ENCODE assay signal across 8 cellular contexts in genomic region chr4:128060130-128060619, GRCh38. TPM values are rescaled to one million over a fixed set of nuclear protein-coding genes. Genes with fewer than 3 reads are reported as not detected.
DNase-seq lines count a peak whose midpoint lies in the region; ATAC-seq, FAIRE-seq and TF ChIP-seq lines count a peak whose summit lies in the region.

No MANE protein-coding gene starts in this region.

- peaks cover 27% of the 10 kb centered on the region for H3K79me2 ChIP-seq in hepatocyte

- peaks cover 20% of the 10 kb centered on the region for H3K4me1 Mint-ChIP-seq in activated naive CD4-positive, alpha-beta T cell treated with anti-CD3 and anti-CD28 coated beads, Interleukin-2, amount 50 U/mL, for 24 hours
- H3K4me1 Mint-ChIP-seq in activated CD4-positive, alpha-beta memory T cell treated with anti-CD3 and anti-CD28 coated beads for 36 hours (ENCODE audit: low read depth): peaks cover 12% of the 10 kb centered on the region

- TF ChIP-seq CTCF in hepatocyte (IDR thresholded peaks at IDR 0.05; ENCODE audit: poor library complexity): no peak

- intact Hi-C loops in activated CD4-positive, alpha-beta memory T cell treated with anti-CD3 and anti-CD28 coated beads for 36 hours (cut with micrococcal nuclease): loop anchor here (2.0 kb wide), 4 partner anchors 63 to 1033 kb away; partner anchors contain the start of genes HSPA4L, JADE1 and SCLT1

- peak overlapping the region; percentile 90 for H3K4me3 Mint-ChIP-seq in activated naive CD4-positive, alpha-beta T cell treated with anti-CD3 and anti-CD28 coated beads, Interleukin-2, amount 50 U/mL, for 24 hours
- peak overlapping the region; percentile 80 for H3K4me3 Mint-ChIP-seq in activated CD4-positive, alpha-beta memory T cell treated with anti-CD3 and anti-CD28 coated beads for 36 hours

- no peak for ATAC-seq in GM21526 (IDR thresholded peaks at IDR 0.05; ENCODE audit: low FRiP score, unreplicated experiment)

- H3K9me3 ChIP-seq in hepatocyte (ENCODE audit: low read depth) (no peaks in the 10 kb centered on the region), small intestine (ENCODE audit: control insufficient read depth, low read depth) (no peaks in the 10 kb centered on the region)

- peak overlapping the region; percentile 11 for H3K4me3 ChIP-seq in hepatocyte
- H3K4me3 ChIP-seq in small intestine (ENCODE audit: low read depth in 1 of 2, low read length in 2 of 2): peak overlapping the region; percentile 83 to 98

- peaks cover 7% of the 10 kb centered on the region for H4K20me1 ChIP-seq in hepatocyte (ENCODE audit: insufficient read depth, poor library complexity, severe bottlenecking)

- POLR2A ChIA-PET in activated CD4-positive, alpha-beta memory T cell treated with anti-CD3 and anti-CD28 coated beads for 36 hours (lab: Charles Lee): interaction anchor here (0.6 to 2.6 kb wide), 5 partner anchors 95 to 752 kb away, joined by 3 to 44 read pairs (median 10); partner anchors contain the start of genes ABHD18, MFSD8, PGRMC2 and PLK4

- H3K9me3 Mint-ChIP-seq in activated naive CD4-positive, alpha-beta T cell treated with anti-CD3 and anti-CD28 coated beads, Interleukin-2, amount 50 U/mL, for 24 hours: no peaks in the 10 kb centered on the region
- no peaks in the 10 kb centered on the region for H3K9me3 Mint-ChIP-seq in activated CD4-positive, alpha-beta memory T cell treated with anti-CD3 and anti-CD28 coated beads for 36 hours

- 46% methylated on average over 15 of the region's 15 CpGs for WGBS in hepatocyte (ENCODE audit: low lambda C conversion rate, missing lambda C conversion rate)
- 6 to 27% (median 17%) methylated on average over 15 of the region's 15 CpGs for WGBS in small intestine, 3 donors

- H3K9me2 ChIP-seq in hepatocyte (replicated peaks; ENCODE audit: insufficient read depth): no peaks in the 10 kb centered on the region

- H3K27me3 ChIP-seq in hepatocyte (no peaks in the 10 kb centered on the region), small intestine (ENCODE audit: control insufficient read depth in 2 of 2, insufficient read depth in 2 of 2, low read length in 2 of 2) (no peaks in the 10 kb centered on the region)

- H3K4me1 ChIP-seq in hepatocyte (ENCODE audit: insufficient read depth) (peaks cover 4% of the 10 kb centered on the region), small intestine (ENCODE audit: control insufficient read depth in 2 of 2, insufficient read depth in 1 of 2, low read depth in 1 of 2, low read length in 1 of 2) (no peaks in the 10 kb centered on the region)

- peak overlapping the region; percentile 95 for H3K27ac Mint-ChIP-seq in activated naive CD4-positive, alpha-beta T cell treated with anti-CD3 and anti-CD28 coated beads, Interleukin-2, amount 50 U/mL, for 24 hours
- H3K27ac Mint-ChIP-seq in activated CD4-positive, alpha-beta memory T cell treated with anti-CD3 and anti-CD28 coated beads for 36 hours: peak overlapping the region; percentile 87

- H2AFZ ChIP-seq in hepatocyte: peak overlapping the region; percentile 48

- DNase-seq in activated naive CD4-positive, alpha-beta T cell (lab: John Stamatoyannopoulos, UW): no peak
- no peak for DNase-seq in activated CD4-positive, alpha-beta memory T cell treated with anti-CD3 and anti-CD28 coated beads for 36 hours
- DNase-seq in hepatocyte (ENCODE audit: low spot score) (no peak), small intestine (no peak), NCI-H2107 treated with DMSO at 0.1 percent for 48 hours (lab: John Stamatoyannopoulos, UW; ENCODE audit: unreplicated experiment) (no peak), Ammon's horn (ENCODE audit: low spot score) (no peak)

- peak overlapping the region; percentile 79 for H3K4me2 ChIP-seq in hepatocyte

- FAIRE-seq in small intestine (lab: Jason Lieb, UNC): no peak

- H3K36me3 ChIP-seq in hepatocyte (replicated peaks; ENCODE audit: insufficient read depth, low read depth): no peaks in the 10 kb centered on the region
- no peaks in the 10 kb centered on the region for H3K36me3 ChIP-seq in small intestine (ENCODE audit: control insufficient read depth in 2 of 2, insufficient read depth in 2 of 2, low read length in 2 of 2)

- H3K36me3 Mint-ChIP-seq in activated naive CD4-positive, alpha-beta T cell treated with anti-CD3 and anti-CD28 coated beads, Interleukin-2, amount 50 U/mL, for 24 hours: no peaks in the 10 kb centered on the region
- no peaks in the 10 kb centered on the region for H3K36me3 Mint-ChIP-seq in activated CD4-positive, alpha-beta memory T cell treated with anti-CD3 and anti-CD28 coated beads for 36 hours

- CTCF ChIA-PET in activated CD4-positive, alpha-beta memory T cell treated with anti-CD3 and anti-CD28 coated beads for 36 hours (lab: Charles Lee): interaction anchor here (0.6 to 1.0 kb wide), 3 partner anchors 11 to 754 kb away, joined by 3 to 4 read pairs (median 3); no protein-coding TSS in a partner anchor

- H3K27ac ChIP-seq in hepatocyte: peak overlapping the region; percentile 98
- peak overlapping the region; percentile 68 to 96 for H3K27ac ChIP-seq in small intestine (ENCODE audit: low read depth in 1 of 2, low read length in 1 of 2)

- H3K27me3 Mint-ChIP-seq in activated naive CD4-positive, alpha-beta T cell treated with anti-CD3 and anti-CD28 coated beads, Interleukin-2, amount 50 U/mL, for 24 hours: no peaks in the 10 kb centered on the region
- no peaks in the 10 kb centered on the region for H3K27me3 Mint-ChIP-seq in activated CD4-positive, alpha-beta memory T cell treated with anti-CD3 and anti-CD28 coated beads for 36 hours

RNA-seq across cellular contexts. Expression of gene LARP1B, which starts 0.9 kb away (rescaled TPM):
- 10 to 100 TPM; 23.5 to 25.5 TPM for total RNA-seq in activated CD4-positive, alpha-beta memory T cell treated with anti-CD3 and anti-CD28 coated beads for 36 hours
- 29.1 and 30.7 TPM in 2 replicates for total RNA-seq in hepatocyte
- polyA plus RNA-seq in hepatocyte (12.4 and 13.8 TPM in 2 replicates), small intestine (10 to 100 TPM; 18.4 to 20.1 (median 18.8) TPM)
